10 cellular contexts compared by ENCODE assay signal in the genomic region with DNA sequence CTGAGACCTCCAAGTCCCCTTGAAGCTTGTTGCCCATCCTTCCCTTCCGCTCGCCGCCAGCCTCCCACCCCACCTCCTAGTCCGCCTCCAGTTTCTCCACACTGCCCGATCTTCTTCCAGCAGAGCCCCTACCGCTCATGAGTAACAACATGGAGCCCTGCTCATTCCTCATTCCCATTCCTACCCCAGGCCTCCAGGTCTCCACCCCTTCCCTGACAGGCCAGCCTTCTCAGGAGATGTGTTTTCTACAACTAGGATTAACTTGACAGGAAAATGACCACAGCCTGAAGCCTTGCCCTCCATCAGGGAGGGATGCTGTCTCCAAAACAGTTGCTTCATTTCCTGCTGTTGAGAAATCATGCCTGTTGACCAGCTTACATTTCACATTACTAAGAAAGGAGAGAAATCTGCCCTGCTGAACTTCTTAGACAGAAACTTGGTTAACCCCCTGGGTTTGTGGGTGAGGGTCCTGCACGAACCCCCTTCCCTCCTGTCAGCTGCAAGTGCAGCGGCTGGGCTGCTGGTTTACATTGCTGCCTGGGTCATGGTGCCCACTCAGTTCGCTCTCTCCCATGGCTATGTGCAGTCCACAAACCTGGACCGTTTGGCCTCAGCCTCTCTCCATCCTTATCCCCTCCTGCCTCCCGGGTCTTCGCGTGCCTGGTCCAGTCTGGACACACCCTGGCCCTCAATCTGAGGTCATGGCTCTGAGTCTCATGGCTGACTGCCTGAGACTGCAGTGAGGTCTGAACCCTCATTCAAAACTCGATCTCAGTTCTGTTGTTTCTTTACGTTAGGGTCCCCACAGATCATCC. TPM values are rescaled to one million over a fixed set of nuclear protein-coding genes. Genes with fewer than 3 reads are reported as not detected.
DNase-seq lines count a peak whose midpoint lies in the region; ATAC-seq and TF ChIP-seq lines count a peak whose summit lies in the region.
"Had no signal": no experiment of that assay in that cellular context is flagged by ENCODE, and none has a peak within 500 bp of the region (broad histone marks: within the 10 kb centered on the region; RNA-seq: fewer than 3 reads in every experiment).

No MANE protein-coding gene starts in this region.

- no peak for TF ChIP-seq POLR2A in upper lobe of left lung (IDR thresholded peaks at IDR 0.05)

- intact Hi-C loops in left lung (cut with DNase I): no loop called here

- no peak overlapping the region for H3K27ac ChIP-seq in brain microvascular endothelial cell
- peak overlapping the region; percentile 61 to 68 for H3K27ac ChIP-seq in left lung
- peak overlapping the region in 3 of 4 donors; percentile 32 to 78 (median 61) for H3K27ac ChIP-seq in upper lobe of left lung
- H3K27ac ChIP-seq: cardiac muscle cell had no signal

- no peak for TF ChIP-seq CTCF in brain microvascular endothelial cell (IDR thresholded peaks at IDR 0.05; ENCODE audit: low read depth, low read length, missing control alignments)
- no peak for TF ChIP-seq CTCF in left lung (IDR thresholded peaks at IDR 0.05)
- no peak for TF ChIP-seq CTCF in upper lobe of left lung (IDR thresholded peaks at IDR 0.05)

- peaks cover 9 to 47% of the 10 kb centered on the region in 2 donors for H3K4me1 ChIP-seq in left lung
- H3K4me1 ChIP-seq in upper lobe of left lung: peaks cover 7 to 40% (median 12%) of the 10 kb centered on the region in 4 donors

- no peaks in the 10 kb centered on the region for H3K9me3 ChIP-seq in left lung
- H3K9me3 ChIP-seq in upper lobe of left lung: no peaks in the 10 kb centered on the region
- H3K9me3 ChIP-seq: tibial nerve had no signal

- 69 to 80% methylated on average over 15 of the region's 15 CpGs for WGBS in upper lobe of left lung, 2 donors

- no peaks in the 10 kb centered on the region for H3K27me3 ChIP-seq in brain microvascular endothelial cell (replicated peaks)
- H3K27me3 ChIP-seq in left lung: no peaks in the 10 kb centered on the region
- no peaks in the 10 kb centered on the region for H3K27me3 ChIP-seq in upper lobe of left lung
- H3K27me3 ChIP-seq: tibial nerve had no signal

- DNase-seq in HS-5 (ENCODE audit: low read depth) (peak; percentile 34), brain microvascular endothelial cell (peak; percentile 9), left lung (peak in 1 of 2 donors; percentile 67), upper lobe of left lung (peak in 1 of 2 donors; percentile 48), amygdala (lab: John Stamatoyannopoulos, UW) (no peak), putamen (ENCODE audit: low spot score) (no peak), pons (ENCODE audit: low spot score) (no peak)
- DNase-seq: activated CD4-positive, alpha-beta T cell treated with anti-CD3 and anti-CD28 coated beads, Interleukin-2, amount 10 ng/mL, durations not matched to agents 24 days and 14 days had no signal

- peak in 1 of 4 donors; percentile 15 for TF ChIP-seq EP300 in upper lobe of left lung (IDR thresholded peaks at IDR 0.05)

- no peaks in the 10 kb centered on the region for H3K36me3 ChIP-seq in brain microvascular endothelial cell (replicated peaks)
- no peaks in the 10 kb centered on the region for H3K36me3 ChIP-seq in left lung
- H3K36me3 ChIP-seq in upper lobe of left lung: no peaks in the 10 kb centered on the region
- H3K36me3 ChIP-seq: cardiac muscle cell, tibial nerve had no signal

- no peak overlapping the region for H3K4me3 ChIP-seq in brain microvascular endothelial cell (ENCODE audit: low read depth, low read length)
- H3K4me3 ChIP-seq in left lung: no peak overlapping the region
- H3K4me3 ChIP-seq in upper lobe of left lung: no peak overlapping the region
- H3K4me3 ChIP-seq: cardiac muscle cell, tibial nerve had no signal

- peak; percentile 64 for ATAC-seq in left lung
- ATAC-seq in upper lobe of left lung (ENCODE audit: low FRiP score in 2 of 2): peak; percentile 19 to 80

- in situ Hi-C loops in brain microvascular endothelial cell (cut with HindIII; ENCODE audit: low pct_ligation_motif_present, low sequenced_read_pairs): no loop called here

RNA-seq across cellular contexts. Expression of gene CHI3L1, which starts 16.1 kb away (rescaled TPM):
- total RNA-seq in left lung: 10 to 100 TPM; 49.7 to 74.9 TPM
- 10 to 100 TPM; 12.3 to 68.4 (median 52.4) TPM for total RNA-seq in upper lobe of left lung
- total RNA-seq: activated CD4-positive, alpha-beta T cell treated with anti-CD3 and anti-CD28 coated beads, Interleukin-2, amount 10 ng/mL, durations not matched to agents 24 days and 14 days; cardiac muscle cell had no signal

RNA-seq across cellular contexts. Expression of gene CHIT1, which starts 26.8 kb away (rescaled TPM):
- total RNA-seq in left lung (1 to 10 TPM; 2.0 to 3.0 TPM), upper lobe of left lung (10 to 100 TPM in 2 of 6 donors, 1 to 10 TPM in 4; 2.0 to 97.4 (median 3.7) TPM)

RNA-seq across cellular contexts. Expression of gene MYBPH, which starts 27.0 kb away (rescaled TPM):
- total RNA-seq in left lung (1 to 10 TPM in 1 of 2 donors, under 1 TPM in 1; 0.55 to 1.3 TPM), upper lobe of left lung (under 1 TPM in 3 of 6 donors, not detected in 3; 0.13 to 0.39 (median 0.15) TPM)
- total RNA-seq: activated CD4-positive, alpha-beta T cell treated with anti-CD3 and anti-CD28 coated beads, Interleukin-2, amount 10 ng/mL, durations not matched to agents 24 days and 14 days; tibial nerve had no signal

Comparison
In these comparisons a context has a peak if more than half of its experiments do, and no peak if none do; other contexts are left out.
1. DNase-seq: peak in HS-5 (single experiment) and brain microvascular endothelial cell (single experiment); none in amygdala (0 of 56), putamen (single experiment) and pons (single experiment).